ENCODE assay signal across 1 cellular context in the genomic region with DNA sequence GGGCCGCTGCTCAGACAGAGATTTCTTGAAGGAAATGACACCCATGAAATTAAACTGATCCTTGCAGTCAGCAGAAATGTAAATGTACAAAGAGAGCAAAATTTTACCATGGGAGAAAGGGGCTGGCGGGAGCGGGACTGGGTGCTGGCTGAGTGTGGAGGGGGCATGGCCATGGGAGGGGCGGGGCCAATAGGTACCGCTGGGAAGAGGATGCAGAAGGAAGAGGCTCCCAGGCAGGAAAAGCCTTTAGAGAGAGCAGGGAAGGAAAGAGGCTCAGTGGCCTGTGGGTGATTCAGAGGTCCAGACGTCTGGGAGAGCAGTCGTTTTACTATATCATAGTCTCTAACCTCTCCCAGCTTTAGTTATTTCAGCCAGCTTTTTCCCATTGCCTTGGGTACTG.
TF ChIP-seq lines count a peak whose summit lies in the region.

No MANE protein-coding gene starts in this region.

TF ChIP-seq in H1, 55 proteins besides CTCF, POLR2A, EP300 and RAD21 (continued from another document):
- TF ChIP-seq USF2 (IDR thresholded peaks at IDR 0.05; ENCODE audit: low read length) = no peak
- TF ChIP-seq, protein P1, sequence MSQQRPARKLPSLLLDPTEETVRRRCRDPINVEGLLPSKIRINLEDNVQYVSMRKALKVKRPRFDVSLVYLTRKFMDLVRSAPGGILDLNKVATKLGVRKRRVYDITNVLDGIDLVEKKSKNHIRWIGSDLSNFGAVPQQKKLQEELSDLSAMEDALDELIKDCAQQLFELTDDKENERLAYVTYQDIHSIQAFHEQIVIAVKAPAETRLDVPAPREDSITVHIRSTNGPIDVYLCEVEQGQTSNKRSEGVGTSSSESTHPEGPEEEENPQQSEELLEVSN (IDR thresholded peaks at IDR 0.05) = no peak
- TF ChIP-seq HDAC6 (IDR thresholded peaks at IDR 0.05; ENCODE audit: low read depth, low read length) = no peak
- no peak for TF ChIP-seq SIN3A (conservative IDR thresholded peaks at IDR 0.05 in 1 of 2, IDR thresholded peaks at IDR 0.05 in 1 of 2; ENCODE audit: low read depth in 1 of 2, low read length in 2 of 2)
- TF ChIP-seq NRF1 (IDR thresholded peaks at IDR 0.05; ENCODE audit: low read depth, low read length) = no peak
- TF ChIP-seq, protein P2, sequence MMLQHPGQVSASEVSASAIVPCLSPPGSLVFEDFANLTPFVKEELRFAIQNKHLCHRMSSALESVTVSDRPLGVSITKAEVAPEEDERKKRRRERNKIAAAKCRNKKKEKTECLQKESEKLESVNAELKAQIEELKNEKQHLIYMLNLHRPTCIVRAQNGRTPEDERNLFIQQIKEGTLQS (IDR thresholded peaks at IDR 0.05; ENCODE audit: insufficient read depth, low read depth, low read length) = no peak
- TF ChIP-seq, protein P3, sequence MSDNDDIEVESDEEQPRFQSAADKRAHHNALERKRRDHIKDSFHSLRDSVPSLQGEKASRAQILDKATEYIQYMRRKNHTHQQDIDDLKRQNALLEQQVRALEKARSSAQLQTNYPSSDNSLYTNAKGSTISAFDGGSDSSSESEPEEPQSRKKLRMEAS (IDR thresholded peaks at IDR 0.05) = no peak
- no peak for TF ChIP-seq MAFK (IDR thresholded peaks at IDR 0.05; ENCODE audit: low read depth, low read length)
- TF ChIP-seq TAF7 (optimal IDR thresholded peaks at IDR 0.05; ENCODE audit: borderline replicate concordance, low read depth, low read length) = no peak
